ENCODE assay signal across 28 cellular contexts in the genomic region with DNA sequence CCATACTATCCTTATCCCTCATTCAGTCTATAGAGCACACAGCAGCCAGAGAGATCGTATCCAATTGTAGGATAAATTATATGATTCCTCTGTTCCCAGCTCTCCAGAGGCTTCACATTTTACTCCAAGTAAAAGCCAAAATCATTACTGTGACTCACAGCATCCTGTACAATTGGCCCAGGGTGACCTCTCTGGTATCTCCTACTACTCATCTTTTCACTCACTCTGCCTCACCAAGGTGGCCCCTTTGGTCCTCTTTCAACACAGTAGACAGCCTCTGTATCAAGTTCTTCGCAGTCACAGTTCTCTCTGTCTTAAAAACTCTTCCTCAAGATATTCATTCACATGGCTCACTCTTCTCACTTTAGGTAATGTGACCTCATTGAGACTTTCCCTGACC.
"Had no signal": no experiment of that assay in that cellular context is flagged by ENCODE, and none has a peak within 500 bp of the region (broad histone marks: within the 10 kb centered on the region; RNA-seq: fewer than 3 reads in every experiment).

No MANE protein-coding gene starts in this region.

- H3K27me3 ChIP-seq: ascending aorta, dorsolateral prefrontal cortex, stomach, tibial artery, upper lobe of right lung had no signal

- H3K27ac ChIP-seq: ascending aorta, coronary artery, dorsolateral prefrontal cortex, parathyroid adenoma, psoas muscle, stomach, tibial artery, upper lobe of right lung had no signal

- H3K36me3 ChIP-seq: ascending aorta, stomach, tibial artery, upper lobe of right lung had no signal

- H3K4me1 ChIP-seq: ascending aorta, parathyroid adenoma, psoas muscle, stomach, tibial artery, upper lobe of right lung had no signal

- ATAC-seq: activated CD8-positive, alpha-beta T cell treated with anti-CD3 and anti-CD28 coated beads for 36 hours; activated T-cell treated with anti-CD3 and anti-CD28 coated beads, Interleukin-2, amount 50 U/mL, for 4 hours; naive thymus-derived CD8-positive, alpha-beta T cell; psoas muscle; stimulated activated memory B cell treated with anti-CD40 and anti-IgM and Interleukin-4, amounts not matched to agents 10 μg/mL and 1 μg/mL and 100 μg/mL, for 72 hours; T-helper 17 cell; upper lobe of right lung had no signal

- H3K4me3 ChIP-seq: ascending aorta, coronary artery, dorsolateral prefrontal cortex, psoas muscle, smooth muscle cell, stomach, tibial artery, upper lobe of right lung had no signal

- DNase-seq: activated CD4-positive, alpha-beta T cell treated with anti-CD3 and anti-CD28 coated beads, Interleukin-2, amount 50 U/mL, for 1 hour; activated CD4-positive, CD25-positive, alpha-beta regulatory T cell treated with anti-CD3 and anti-CD28 coated beads, Interleukin-2, amount 50 U/mL, for 72 hours; activated CD8-positive, alpha-beta T cell treated with anti-CD3 and anti-CD28 coated beads for 36 hours; activated T-cell treated with anti-CD3 and anti-CD28 coated beads, Interleukin-2, amount 50 U/mL, for 4 hours; dorsolateral prefrontal cortex; effector memory CD4-positive, alpha-beta T cell; erythroblast; head of caudate nucleus; hypothalamus; immature natural killer cell; kidney; mesenchymal stem cell; naive thymus-derived CD8-positive, alpha-beta T cell; occipital lobe; psoas muscle; stimulated activated CD4-positive, alpha-beta T cell treated with anti-CD3 and anti-CD28 coated beads, Interleukin-1b, Interleukin-23, amount 100 ng/mL, for 48 hours; stimulated activated CD4-positive, alpha-beta T cell treated with anti-CD3 and anti-CD28 coated beads, Interleukin-4, amount 100 ng/mL, for 4 hours; stimulated activated CD8-positive, alpha-beta memory T cell treated with anti-CD3 and anti-CD28 coated beads, Interleukin-4, amount 100 ng/mL, for 48 hours; stomach; T-helper 17 cell; T1000; tibial artery; upper lobe of right lung had no signal

- H3K9me3 ChIP-seq: ascending aorta, psoas muscle, tibial artery, upper lobe of right lung had no signal
